In the genomic region with DNA sequence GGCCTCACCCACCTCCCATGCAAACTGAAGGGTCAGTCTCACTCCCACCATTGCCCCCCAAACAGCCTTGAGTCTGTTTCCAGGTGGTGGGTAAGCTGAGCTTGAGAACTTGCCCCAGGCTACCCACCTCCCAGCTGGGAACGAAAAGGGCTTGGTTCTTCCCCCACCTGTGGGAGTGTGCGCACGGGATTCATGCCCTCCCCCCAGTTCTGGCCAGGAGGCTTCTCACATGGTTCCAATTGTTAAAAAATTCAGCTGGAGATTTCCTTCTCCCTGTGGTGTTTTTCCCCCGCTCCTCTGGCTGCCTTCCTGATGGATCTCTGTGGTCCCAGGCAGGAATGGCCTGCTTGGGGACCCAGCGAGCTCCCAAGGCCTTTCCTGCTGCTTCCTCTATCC, we compare ENCODE assay signal across 23 cellular contexts.
DNase-seq lines count a peak whose midpoint lies in the region; ATAC-seq and TF ChIP-seq lines count a peak whose summit lies in the region.
"Had no signal": no experiment of that assay in that cellular context is flagged by ENCODE, and none has a peak within 500 bp of the region (broad histone marks: within the 10 kb centered on the region; RNA-seq: fewer than 3 reads in every experiment).

No MANE protein-coding gene starts in this region.

- CTCF ChIA-PET in RWPE1 (lab: Yijun Ruan, JAX): interaction anchor here (0.6 to 2.0 kb wide), 3 partner anchors 21 to 222 kb away, joined by 3 to 7 read pairs (median 3); no protein-coding TSS in a partner anchor

- TF ChIP-seq CTCF in RWPE1 (conservative IDR thresholded peaks at IDR 0.05; ENCODE audit: low read depth) (no peak), lower lobe of right lung (IDR thresholded peaks at IDR 0.05) (no peak)

- POLR2A ChIA-PET in RWPE1 (lab: Yijun Ruan, JAX; ENCODE audit: low non-redundant PET): no interaction called here

- intact Hi-C loops in left ventricle myocardium superior (cut with micrococcal nuclease): no loop called here
- intact Hi-C loops in lower lobe of right lung (cut with DNase I): loop anchor here (5.0 kb wide), 1 partner anchor 219 kb away; no protein-coding TSS in a partner anchor

- DNase-seq in NCI-H146 (lab: John Stamatoyannopoulos, UW): peak; percentile 26
- DNase-seq in NCI-H146 treated with DMSO at 0.1 percent for 48 hours (lab: John Stamatoyannopoulos, UW; ENCODE audit: unreplicated experiment): no peak
- no peak for DNase-seq in RWPE1 (ENCODE audit: low spot score)
- DNase-seq in left ventricle myocardium superior: peak; percentile 29
- DNase-seq in pons (ENCODE audit: low spot score): no peak
- DNase-seq in 8988T: no peak
- DNase-seq in lower lobe of right lung: no peak
- DNase-seq: activated gamma-delta T cell; adrenal gland; dermis blood vessel endothelial cell; foreskin melanocyte; HCEC 1CT; NCI-H1694; nephron progenitor cell; PC-9; small intestine; stimulated activated CD4-positive, alpha-beta T cell treated with anti-CD3 and anti-CD28 coated beads, Interleukin-2, amount 100 ng/mL, for 48 hours; stomach; upper lobe of right lung had no signal

- H3K4me3 ChIP-seq in skin epidermis (peak overlapping the region in 2 of 7 experiments; percentile 10 to 11), lower lobe of right lung (no peak overlapping the region)
- H3K4me3 ChIP-seq: adrenal gland, stomach, upper lobe of right lung had no signal

- no peaks in the 10 kb centered on the region for H3K36me3 ChIP-seq in lower lobe of right lung
- H3K36me3 ChIP-seq: adrenal gland, stomach, upper lobe of right lung, WERI-Rb-1 had no signal

- H3K4me1 ChIP-seq in lower lobe of right lung: peaks cover 5% of the 10 kb centered on the region
- H3K4me1 ChIP-seq: adrenal gland, upper lobe of right lung had no signal

- H3K27me3 ChIP-seq in lower lobe of right lung (ENCODE audit: low read depth): no peaks in the 10 kb centered on the region
- H3K27me3 ChIP-seq: adrenal gland, stomach, upper lobe of right lung had no signal

- H3K9me3 ChIP-seq in lower lobe of right lung: no peaks in the 10 kb centered on the region
- H3K9me3 ChIP-seq: adrenal gland, stomach, upper lobe of right lung had no signal

- ATAC-seq in left ventricle myocardium superior (peak; percentile 39), lower lobe of right lung (no peak)
- ATAC-seq: upper lobe of right lung had no signal

- H3K27ac ChIP-seq in RWPE1 (peak overlapping the region; percentile 20; the same call in 1 of the 2 replicates), skin epidermis (peak overlapping the region in 20 of 21 experiments; percentile 2 to 87 (median 76)), lower lobe of right lung (no peak overlapping the region)
- H3K27ac ChIP-seq: 22Rv1, adrenal gland, HL-60, PC-9, stomach, upper lobe of right lung, WERI-Rb-1 had no signal

Comparison
In these comparisons a context has a peak if more than half of its experiments do, and no peak if none do; other contexts are left out.
1. DNase-seq: peak in NCI-H146 (single experiment) and left ventricle myocardium superior (single experiment); none in NCI-H146 treated with DMSO at 0.1 percent for 48 hours (single experiment), RWPE1 (single experiment), pons (single experiment), 8988T (single experiment) and lower lobe of right lung (single experiment).